In genomic region chr7:127840552-127840951, GRCh38 we compare ENCODE assay signal across 29 cellular contexts.
"Had no signal": no experiment of that assay in that cellular context is flagged by ENCODE, and none has a peak within 500 bp of the region (broad histone marks: within the 10 kb centered on the region; RNA-seq: fewer than 3 reads in every experiment).

No MANE protein-coding gene starts in this region.

- H3K4me1 Mint-ChIP-seq: activated CD4-positive, alpha-beta memory T cell treated with anti-CD3 and anti-CD28 coated beads, Interleukin-2, amount 10 ng/mL, durations not matched to agents 7 days and 5 days; activated CD4-positive, alpha-beta T cell treated with anti-CD3 and anti-CD28 coated beads, Interleukin-2, amount 10 ng/mL, durations not matched to agents 7 days and 5 days; activated naive CD4-positive, alpha-beta T cell treated with anti-CD3 and anti-CD28 coated beads, Interleukin-2, amount 10 ng/mL, durations not matched to agents 7 days and 5 days; activated naive CD8-positive, alpha-beta T cell treated with anti-CD3 and anti-CD28 coated beads, Interleukin-2, amount 10 ng/mL, durations not matched to agents 7 days and 5 days had no signal

- H3K4me3 ChIP-seq: ascending aorta, breast epithelium, cardiac muscle cell, heart left ventricle had no signal

- H3K27ac ChIP-seq: ascending aorta, breast epithelium, cardiac muscle cell, heart left ventricle had no signal

- ATAC-seq: activated naive CD4-positive, alpha-beta T cell treated with anti-CD3 and anti-CD28 coated beads, Interleukin-2, amount 50 U/mL, for 72 hours; activated T-cell treated with anti-CD3 and anti-CD28 coated beads, Interleukin-2, amount 50 U/mL, for 72 hours; esophagus mucosa; heart left ventricle; T-helper 17 cell had no signal

- H3K36me3 ChIP-seq: breast epithelium, cardiac muscle cell had no signal

- H3K27me3 Mint-ChIP-seq: activated CD4-positive, alpha-beta memory T cell treated with anti-CD3 and anti-CD28 coated beads, Interleukin-2, amount 10 ng/mL, durations not matched to agents 7 days and 5 days; activated CD4-positive, alpha-beta T cell treated with anti-CD3 and anti-CD28 coated beads, Interleukin-2, amount 10 ng/mL, durations not matched to agents 7 days and 5 days; activated naive CD4-positive, alpha-beta T cell treated with anti-CD3 and anti-CD28 coated beads, Interleukin-2, amount 10 ng/mL, durations not matched to agents 7 days and 5 days; activated naive CD8-positive, alpha-beta T cell treated with anti-CD3 and anti-CD28 coated beads, Interleukin-2, amount 10 ng/mL, durations not matched to agents 7 days and 5 days; activated T-cell treated with anti-CD3 and anti-CD28 coated beads, Interleukin-2, amount 50 U/mL, for 24 hours; brain; T-helper 17 cell had no signal

- DNase-seq: activated CD4-positive, alpha-beta memory T cell treated with anti-CD3 and anti-CD28 coated beads, Interleukin-2, amount 10 ng/mL, durations not matched to agents 7 days and 5 days; activated CD4-positive, alpha-beta T cell treated with anti-CD3 and anti-CD28 coated beads for 1 hour; activated CD4-positive, alpha-beta T cell treated with anti-CD3 and anti-CD28 coated beads for 4 hours; activated CD4-positive, alpha-beta T cell treated with anti-CD3 and anti-CD28 coated beads, Interleukin-2, amount 10 ng/mL, durations not matched to agents 7 days and 5 days; activated CD4-positive, alpha-beta T cell treated with anti-CD3 and anti-CD28 coated beads, Interleukin-2, amount 50 U/mL, for 4 hours; activated CD8-positive, alpha-beta memory T cell treated with anti-CD3 and anti-CD28 coated beads, Interleukin-2, amount 50 U/mL, for 48 hours; activated gamma-delta T cell; activated naive CD4-positive, alpha-beta T cell; activated naive CD4-positive, alpha-beta T cell treated with anti-CD3 and anti-CD28 coated beads, Interleukin-2, amount 10 ng/mL, durations not matched to agents 7 days and 5 days; activated naive CD8-positive, alpha-beta T cell treated with anti-CD3 and anti-CD28 coated beads, Interleukin-2, amount 10 ng/mL, durations not matched to agents 7 days and 5 days; activated T-cell treated with anti-CD3 and anti-CD28 coated beads for 4 hours; activated T-cell treated with anti-CD3 and anti-CD28 coated beads, Interleukin-2, amount 50 U/mL, for 24 hours; activated T-cell treated with anti-CD3 and anti-CD28 coated beads, Interleukin-2, amount 50 U/mL, for 72 hours; central memory CD4-positive, alpha-beta T cell; cerebellar nuclear complex; cortex of kidney; effector CD8-positive, alpha-beta T cell; foreskin fibroblast; heart left ventricle; T-helper 1 cell; T-helper 17 cell; T1000 had no signal

- H3K4me3 Mint-ChIP-seq: activated CD4-positive, alpha-beta memory T cell treated with anti-CD3 and anti-CD28 coated beads, Interleukin-2, amount 10 ng/mL, durations not matched to agents 7 days and 5 days; activated CD4-positive, alpha-beta T cell treated with anti-CD3 and anti-CD28 coated beads, Interleukin-2, amount 10 ng/mL, durations not matched to agents 7 days and 5 days; activated naive CD4-positive, alpha-beta T cell treated with anti-CD3 and anti-CD28 coated beads, Interleukin-2, amount 10 ng/mL, durations not matched to agents 7 days and 5 days; activated naive CD8-positive, alpha-beta T cell treated with anti-CD3 and anti-CD28 coated beads, Interleukin-2, amount 10 ng/mL, durations not matched to agents 7 days and 5 days; activated T-cell treated with anti-CD3 and anti-CD28 coated beads, Interleukin-2, amount 50 U/mL, for 24 hours; activated T-cell treated with anti-CD3 and anti-CD28 coated beads, Interleukin-2, amount 50 U/mL, for 72 hours; brain; T-helper 17 cell; T-helper 2 cell treated with Interferon-gamma antibody and Interleukin-4, amounts not matched to agents 5 μg/mL and 100 μg/mL, for 36 hours had no signal

- H3K27me3 ChIP-seq: ascending aorta, breast epithelium, cardiac muscle cell, heart left ventricle had no signal

- H3K27ac Mint-ChIP-seq: activated CD4-positive, alpha-beta memory T cell treated with anti-CD3 and anti-CD28 coated beads, Interleukin-2, amount 10 ng/mL, durations not matched to agents 7 days and 5 days; activated CD4-positive, alpha-beta T cell treated with anti-CD3 and anti-CD28 coated beads, Interleukin-2, amount 10 ng/mL, durations not matched to agents 7 days and 5 days; activated naive CD4-positive, alpha-beta T cell treated with anti-CD3 and anti-CD28 coated beads, Interleukin-2, amount 10 ng/mL, durations not matched to agents 7 days and 5 days; activated naive CD4-positive, alpha-beta T cell treated with anti-CD3 and anti-CD28 coated beads, Interleukin-2, amount 50 U/mL, for 72 hours; activated naive CD8-positive, alpha-beta T cell treated with anti-CD3 and anti-CD28 coated beads, Interleukin-2, amount 10 ng/mL, durations not matched to agents 7 days and 5 days; activated T-cell treated with anti-CD3 and anti-CD28 coated beads, Interleukin-2, amount 50 U/mL, for 24 hours; activated T-cell treated with anti-CD3 and anti-CD28 coated beads, Interleukin-2, amount 50 U/mL, for 72 hours; T-helper 17 cell; T-helper 2 cell treated with Interferon-gamma antibody and Interleukin-4, amounts not matched to agents 5 μg/mL and 100 μg/mL, for 36 hours had no signal

- H3K4me1 ChIP-seq: ascending aorta had no signal
